Comparison of ENCODE assay signal across 9 cellular contexts in genomic region chr11:65559535-65559934, GRCh38. TPM values are rescaled to one million over a fixed set of nuclear protein-coding genes. Genes with fewer than 3 reads are reported as not detected.
DNase-seq lines count a peak whose midpoint lies in the region; ATAC-seq and TF ChIP-seq lines count a peak whose summit lies in the region.
"Had no signal": no experiment of that assay in that cellular context is flagged by ENCODE, and none has a peak within 500 bp of the region (broad histone marks: within the 10 kb centered on the region; RNA-seq: fewer than 3 reads in every experiment).

No MANE protein-coding gene starts in this region.

- H3K27me3 ChIP-seq in HCT116 (ENCODE audit: insufficient read depth, low read length) (no peaks in the 10 kb centered on the region), spleen (replicated peaks in 1 of 7) (peaks cover 0 to 18% (median 0%) of the 10 kb centered on the region in 7 donors), left lung (peaks cover 0 to 31% of the 10 kb centered on the region in 2 donors)

- ATAC-seq in HCT116 = peak; percentile 10
- peak; percentile 41 for ATAC-seq in activated CD8-positive, alpha-beta T cell treated with anti-CD3 and anti-CD28 coated beads for 36 hours
- ATAC-seq in left ventricle myocardium superior = no peak
- ATAC-seq in left lung = no peak
- no peak for ATAC-seq in GM21360 (IDR thresholded peaks at IDR 0.05; ENCODE audit: unreplicated experiment)
- ATAC-seq in HG02938 (IDR thresholded peaks at IDR 0.05; ENCODE audit: unreplicated experiment) = no peak

- TF ChIP-seq POLR2A in HCT116 (IDR thresholded peaks at IDR 0.05; ENCODE audit: borderline replicate concordance, extremely low read depth, insufficient read depth, insufficient read length) (no peak), spleen (IDR thresholded peaks at IDR 0.05) (no peak)

- H3K9ac ChIP-seq in HCT116 (ENCODE audit: low read length) = peak overlapping the region; percentile 83

- peaks cover 56% of the 10 kb centered on the region for H3K4me1 Mint-ChIP-seq in activated CD8-positive, alpha-beta T cell treated with anti-CD3 and anti-CD28 coated beads for 36 hours (ENCODE audit: low read depth)

- no peak for DNase-seq in HCT116 (ENCODE audit: low read depth, low spot score)
- peak; percentile 45 for DNase-seq in activated CD8-positive, alpha-beta T cell treated with anti-CD3 and anti-CD28 coated beads for 36 hours
- peak; percentile 30 for DNase-seq in left ventricle myocardium superior
- no peak for DNase-seq in spleen
- DNase-seq in left lung = no peak
- DNase-seq in activated gamma-delta T cell treated with Interleukin-2 at 50 U/mL for 16 hours = no peak

- BruUV-seq in HCT116 (replicated peaks; lab: Mats Ljungman, UMichigan) = TSS peak; percentile 54

- peaks cover 22% of the 10 kb centered on the region for H3K79me2 ChIP-seq in HCT116 (ENCODE audit: insufficient read depth, low read length)

- no peaks in the 10 kb centered on the region for H3K9me3 Mint-ChIP-seq in activated CD8-positive, alpha-beta T cell treated with anti-CD3 and anti-CD28 coated beads for 36 hours

- 70 to 91% (median 85%) methylated on average over 4 to 5 of the region's 5 CpGs for WGBS in spleen, 5 donors

- TF ChIP-seq RAD21 in HCT116 (IDR thresholded peaks at IDR 0.05; ENCODE audit: low read depth) = no peak

- H3K4me3 ChIP-seq in HCT116 (replicated peaks in 1 of 2; ENCODE audit: low read depth in 1 of 2, low read length in 2 of 2) = peak overlapping the region; percentile 64 to 68
- no peak overlapping the region for H3K4me3 ChIP-seq in spleen
- H3K4me3 ChIP-seq in left lung = no peak overlapping the region
- H3K4me3 ChIP-seq: HAP-1 had no signal

- CTCF ChIA-PET in HCT116 (lab: Charles Lee) = interaction anchor here (1.0 to 4.5 kb wide), 7 partner anchors 11 to 300 kb away, joined by 3 to 29 read pairs (median 5); partner anchors contain the start of genes FAM89B, MUS81 and ZNRD2
- CTCF ChIA-PET in activated CD8-positive, alpha-beta T cell treated with anti-CD3 and anti-CD28 coated beads for 36 hours (lab: Charles Lee) = interaction anchor here (6.0 kb wide), 1 partner anchor 12 kb away, joined by 34 read pairs; the partner anchor contains the start of genes FAM89B and ZNRD2

- H3K36me3 ChIP-seq in HCT116 (ENCODE audit: control insufficient read depth in 1 of 2, insufficient read depth in 2 of 2, low read length in 2 of 2) = no peaks in the 10 kb centered on the region
- H3K36me3 ChIP-seq in spleen = no peaks in the 10 kb centered on the region
- no peaks in the 10 kb centered on the region for H3K36me3 ChIP-seq in left lung
- H3K36me3 ChIP-seq: HAP-1 had no signal

- no peaks in the 10 kb centered on the region for H4K20me1 ChIP-seq in HCT116 (ENCODE audit: insufficient read depth)

- TF ChIP-seq CTCF in HCT116 (IDR thresholded peaks at IDR 0.05 in 2 of 3, conservative IDR thresholded peaks at IDR 0.05 in 1 of 3; ENCODE audit: borderline replicate concordance in 1 of 3, insufficient read depth in 1 of 3, low read depth in 2 of 3, low read length in 2 of 3) = no peak
- no peak for TF ChIP-seq CTCF in activated CD8-positive, alpha-beta T cell treated with anti-CD3 and anti-CD28 coated beads for 36 hours (IDR thresholded peaks at IDR 0.05)
- no peak for TF ChIP-seq CTCF in spleen (IDR thresholded peaks at IDR 0.05 in 8 of 11, conservative IDR thresholded peaks at IDR 0.05 in 3 of 11)
- TF ChIP-seq CTCF in left lung (IDR thresholded peaks at IDR 0.05) = no peak

- H3K9me2 ChIP-seq in HCT116 (ENCODE audit: insufficient read depth) = no peaks in the 10 kb centered on the region

- RAD21 ChIA-PET in HCT116 (lab: Charles Lee; ENCODE audit: low non-redundant PET in 1 of 2, low total read pairs in 2 of 2, uncharacterized antibody in 2 of 2, unreplicated experiment in 2 of 2) = interaction anchor here (1.8 to 2.2 kb wide), 4 partner anchors 9 to 19 kb away, joined by 5 to 9 read pairs (median 6); partner anchors contain the start of gene FAM89B (in 1 of the 2)

- peak overlapping the region; percentile 96 for H3K4me2 ChIP-seq in HCT116 (ENCODE audit: low read length)

- no peaks in the 10 kb centered on the region for H3K9me3 ChIP-seq in HCT116 (ENCODE audit: control insufficient read depth in 1 of 2, insufficient read depth in 1 of 2, low read depth in 1 of 2, low read length in 2 of 2)
- H3K9me3 ChIP-seq in spleen = no peaks in the 10 kb centered on the region
- H3K9me3 ChIP-seq in left lung = no peaks in the 10 kb centered on the region
- H3K9me3 ChIP-seq: HAP-1 had no signal

- H3K36me3 Mint-ChIP-seq in activated CD8-positive, alpha-beta T cell treated with anti-CD3 and anti-CD28 coated beads for 36 hours (ENCODE audit: low read depth) = no peaks in the 10 kb centered on the region

- intact Hi-C loops in HCT116 (cut with micrococcal nuclease) (no loop called here), left ventricle myocardium superior (cut with micrococcal nuclease) (no loop called here), spleen (cut with DNase I; ENCODE audit: low total_unique reads) (no loop called here), left lung (cut with DNase I) (no loop called here)
- intact Hi-C loops in activated CD8-positive, alpha-beta T cell treated with anti-CD3 and anti-CD28 coated beads for 36 hours (cut with micrococcal nuclease) = no loop called here

- H3K27ac Mint-ChIP-seq in activated CD8-positive, alpha-beta T cell treated with anti-CD3 and anti-CD28 coated beads for 36 hours = peak overlapping the region; percentile 3

- H3K27me3 Mint-ChIP-seq in activated CD8-positive, alpha-beta T cell treated with anti-CD3 and anti-CD28 coated beads for 36 hours = no peaks in the 10 kb centered on the region

- POLR2A ChIA-PET in HCT116 (lab: Charles Lee) = interaction anchor here (0.7 to 2.7 kb wide), 8 partner anchors 11 to 137 kb away, joined by 3 to 17 read pairs (median 4); partner anchors contain the start of genes FAM89B, MALAT1, NEAT1 and ZNRD2
- POLR2A ChIA-PET in activated CD8-positive, alpha-beta T cell treated with anti-CD3 and anti-CD28 coated beads for 36 hours (lab: Charles Lee) = interaction anchor here (0.7 to 4.1 kb wide), 13 partner anchors 9 to 181 kb away, joined by 3 to 19 read pairs (median 3); partner anchors contain the start of genes MALAT1, NEAT1, SCYL1 and ZNRD2

- H2AFZ ChIP-seq in HCT116 (ENCODE audit: low read depth, low read length, poor library complexity, severe bottlenecking) = no peak overlapping the region

- H3K27ac ChIP-seq in HCT116 (ENCODE audit: low read depth, low read length) (peak overlapping the region; percentile 99), spleen (peak overlapping the region in 7 of 8 donors; percentile 22 to 91 (median 88)), left lung (peak overlapping the region in 1 of 2 donors; percentile 90)

- H3K4me3 Mint-ChIP-seq in activated CD8-positive, alpha-beta T cell treated with anti-CD3 and anti-CD28 coated beads for 36 hours = peak overlapping the region; percentile 87

- peaks cover 79 to 94% of the 10 kb centered on the region in 2 experiments for H3K4me1 ChIP-seq in HCT116 (ENCODE audit: control insufficient read depth in 1 of 2, insufficient read depth in 2 of 2, low read length in 2 of 2)
- H3K4me1 ChIP-seq in spleen = peaks cover 30 to 77% (median 61%) of the 10 kb centered on the region in 6 donors
- peaks cover 31 to 63% of the 10 kb centered on the region in 2 donors for H3K4me1 ChIP-seq in left lung

TF ChIP-seq in HCT116, 20 proteins besides CTCF, POLR2A, EP300 and RAD21 (continues in another document):
- TF ChIP-seq SRF (IDR thresholded peaks at IDR 0.05; ENCODE audit: low read depth) (no peak), SIN3A (IDR thresholded peaks at IDR 0.05; ENCODE audit: low read depth) (no peak), TCF7L2 (IDR thresholded peaks at IDR 0.05; ENCODE audit: borderline replicate concordance, extremely low read depth, insufficient read depth, insufficient read length) (no peak), EZH2 (IDR thresholded peaks at IDR 0.05) (no peak)
- TF ChIP-seq, protein P1, sequence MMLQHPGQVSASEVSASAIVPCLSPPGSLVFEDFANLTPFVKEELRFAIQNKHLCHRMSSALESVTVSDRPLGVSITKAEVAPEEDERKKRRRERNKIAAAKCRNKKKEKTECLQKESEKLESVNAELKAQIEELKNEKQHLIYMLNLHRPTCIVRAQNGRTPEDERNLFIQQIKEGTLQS (IDR thresholded peaks at IDR 0.05) = no peak

RNA-seq across cellular contexts. Expression of gene LTBP3, which starts 1.4 kb away (rescaled TPM):
- 248 TPM for total RNA-seq in HCT116 (2021; ENCODE audit: unreplicated experiment)
- 238 and 328 TPM in 2 replicates for polyA plus RNA-seq in HCT116 (2012)
- total RNA-seq in activated CD8-positive, alpha-beta T cell treated with anti-CD3 and anti-CD28 coated beads for 36 hours = 10 to 100 TPM; 55.4 to 56.0 TPM
- total RNA-seq in left ventricle myocardium superior = 77.5 TPM
- 100 to 1,000 TPM in 2 of 7 donors, 10 to 100 TPM in 5; 81.6 to 137 (median 95.8) TPM for total RNA-seq in spleen
- 10 to 100 TPM; 20.6 to 57.0 (median 27.6) TPM for polyA plus RNA-seq in spleen
- total RNA-seq in left lung = 100 to 1,000 TPM in 1 of 2 donors, 10 to 100 TPM in 1; 70.8 to 157 TPM

RNA-seq across cellular contexts. Expression of gene ZNRD2, which starts 10.7 kb away (rescaled TPM):
- total RNA-seq in HCT116 (2021; ENCODE audit: unreplicated experiment) (66.8 TPM), left ventricle myocardium superior (25.0 TPM), spleen (10 to 100 TPM; 20.9 to 68.8 (median 34.4) TPM), left lung (10 to 100 TPM; 21.7 to 32.3 TPM)
- 86.9 and 93.0 TPM in 2 replicates for polyA plus RNA-seq in HCT116 (2012)
- 10 to 100 TPM; 54.3 to 54.7 TPM for total RNA-seq in activated CD8-positive, alpha-beta T cell treated with anti-CD3 and anti-CD28 coated beads for 36 hours
- 10 to 100 TPM; 32.6 to 49.5 (median 42.5) TPM for polyA plus RNA-seq in spleen

RNA-seq across cellular contexts. Expression of gene FAM89B, which starts 12.8 kb away (rescaled TPM):
- total RNA-seq in HCT116 (2021; ENCODE audit: unreplicated experiment) = 60.0 TPM
- 46.1 and 52.9 TPM in 2 replicates for polyA plus RNA-seq in HCT116 (2012)
- total RNA-seq in activated CD8-positive, alpha-beta T cell treated with anti-CD3 and anti-CD28 coated beads for 36 hours = 10 to 100 TPM; 12.7 to 16.0 TPM
- 39.3 TPM for total RNA-seq in left ventricle myocardium superior
- 10 to 100 TPM; 34.5 to 59.0 (median 48.4) TPM for total RNA-seq in spleen
- polyA plus RNA-seq in spleen = 10 to 100 TPM; 43.0 to 66.1 (median 50.1) TPM
- 10 to 100 TPM; 47.1 to 57.5 TPM for total RNA-seq in left lung

RNA-seq across cellular contexts. Expression of gene EHBP1L1, which starts 16.3 kb away (rescaled TPM):
- total RNA-seq in HCT116 (2021; ENCODE audit: unreplicated experiment) (105 TPM), left ventricle myocardium superior (57.3 TPM), spleen (100 to 1,000 TPM; 151 to 365 (median 242) TPM), left lung (100 to 1,000 TPM in 1 of 2 donors, 10 to 100 TPM in 1; 57.0 to 133 TPM)
- polyA plus RNA-seq in HCT116 (2012) = 88.5 and 90.6 TPM in 2 replicates
- 10 to 100 TPM; 94.0 to 99.4 TPM for total RNA-seq in activated CD8-positive, alpha-beta T cell treated with anti-CD3 and anti-CD28 coated beads for 36 hours
- 100 to 1,000 TPM in 2 of 3 donors, 10 to 100 TPM in 1; 44.3 to 174 (median 116) TPM for polyA plus RNA-seq in spleen

RNA-seq across cellular contexts. Expression of gene SCYL1, which starts 34.7 kb away (rescaled TPM):
- 104 TPM for total RNA-seq in HCT116 (2021; ENCODE audit: unreplicated experiment)
- polyA plus RNA-seq in HCT116 (2012) = 82.4 and 84.4 TPM in 2 replicates
- total RNA-seq in activated CD8-positive, alpha-beta T cell treated with anti-CD3 and anti-CD28 coated beads for 36 hours = 10 to 100 TPM; 71.5 to 76.8 TPM
- total RNA-seq in left ventricle myocardium superior = 60.4 TPM
- total RNA-seq in spleen = 100 to 1,000 TPM in 2 of 7 donors, 10 to 100 TPM in 5; 64.7 to 125 (median 77.4) TPM
- 10 to 100 TPM; 52.4 to 70.6 (median 60.7) TPM for polyA plus RNA-seq in spleen
- total RNA-seq in left lung = 10 to 100 TPM; 81.2 to 82.5 TPM

Comparison
In these comparisons a context has a peak if more than half of its experiments do, and no peak if none do; other contexts are left out.
1. ATAC-seq: peak in HCT116 (single experiment) and activated CD8-positive, alpha-beta T cell treated with anti-CD3 and anti-CD28 coated beads for 36 hours (single experiment); none in left ventricle myocardium superior (single experiment), left lung (single experiment), GM21360 (single experiment) and HG02938 (single experiment).
2. DNase-seq: peak in activated CD8-positive, alpha-beta T cell treated with anti-CD3 and anti-CD28 coated beads for 36 hours (single experiment) and left ventricle myocardium superior (single experiment); none in HCT116 (single experiment), spleen (single experiment), left lung (0 of 2) and activated gamma-delta T cell treated with Interleukin-2 at 50 U/mL for 16 hours (single experiment).
3. H3K4me3 ChIP-seq: peak in HCT116 (2 of 2); none in spleen (0 of 8) and left lung (0 of 2).